1 cellular context compared by ENCODE assay signal in the genomic region with DNA sequence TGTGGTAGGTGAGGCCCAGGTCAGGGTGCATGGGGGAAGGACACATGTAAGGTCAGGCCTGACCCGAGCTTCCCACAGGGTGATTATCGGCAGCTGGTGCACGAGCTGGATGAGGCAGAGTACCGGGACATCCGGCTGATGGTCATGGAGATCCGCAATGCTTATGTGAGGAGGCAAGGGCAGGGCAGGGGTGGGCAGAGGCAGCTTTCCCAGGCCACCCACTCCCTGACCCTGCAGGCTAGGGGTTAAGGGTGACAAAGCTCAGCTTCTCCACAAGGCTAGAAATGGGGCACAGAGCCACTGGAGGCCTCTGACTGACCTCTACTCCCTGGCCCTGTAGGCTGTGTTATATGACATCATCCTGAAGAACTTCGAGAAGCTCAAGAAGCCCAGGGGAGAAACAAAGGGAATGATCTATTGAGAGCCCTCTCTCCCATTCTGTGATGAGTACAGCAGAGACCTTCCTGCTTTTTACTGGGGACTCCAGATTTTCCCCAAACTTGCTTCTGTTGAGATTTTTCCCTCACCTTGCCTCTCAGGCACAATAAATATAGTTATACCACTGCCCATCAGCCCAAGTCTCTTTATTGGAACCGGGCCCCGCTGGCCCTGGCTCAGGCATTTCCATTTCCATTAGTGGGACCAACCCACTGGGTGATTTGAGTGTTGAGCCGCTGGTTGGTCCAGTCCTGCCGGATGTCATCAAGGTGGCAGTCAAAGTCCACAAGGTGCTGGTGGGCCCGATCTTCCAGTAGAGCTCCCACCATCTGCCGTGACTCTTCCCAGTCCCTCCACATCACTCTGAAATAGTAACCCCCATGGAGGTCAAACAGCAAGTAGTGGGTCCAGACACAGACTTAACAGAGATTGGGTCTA.
TF ChIP-seq lines count a peak whose summit lies in the region.

No MANE protein-coding gene starts in this region.

TF ChIP-seq in HEK293, 187 proteins besides CTCF, POLR2A, EP300 and RAD21:
- TF ChIP-seq, protein P1, sequence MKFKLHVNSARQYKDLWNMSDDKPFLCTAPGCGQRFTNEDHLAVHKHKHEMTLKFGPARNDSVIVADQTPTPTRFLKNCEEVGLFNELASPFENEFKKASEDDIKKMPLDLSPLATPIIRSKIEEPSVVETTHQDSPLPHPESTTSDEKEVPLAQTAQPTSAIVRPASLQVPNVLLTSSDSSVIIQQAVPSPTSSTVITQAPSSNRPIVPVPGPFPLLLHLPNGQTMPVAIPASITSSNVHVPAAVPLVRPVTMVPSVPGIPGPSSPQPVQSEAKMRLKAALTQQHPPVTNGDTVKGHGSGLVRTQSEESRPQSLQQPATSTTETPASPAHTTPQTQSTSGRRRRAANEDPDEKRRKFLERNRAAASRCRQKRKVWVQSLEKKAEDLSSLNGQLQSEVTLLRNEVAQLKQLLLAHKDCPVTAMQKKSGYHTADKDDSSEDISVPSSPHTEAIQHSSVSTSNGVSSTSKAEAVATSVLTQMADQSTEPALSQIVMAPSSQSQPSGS (tag by site-specific recombination; IDR thresholded peaks at IDR 0.05; ENCODE audit: low read depth), result peak; percentile 72
- TF ChIP-seq ZNF169 (tag by site-specific recombination; IDR thresholded peaks at IDR 0.05), result no peak
